8 cellular contexts compared by ENCODE assay signal in genomic region chr10:43395571-43396060, GRCh38. TPM values are rescaled to one million over a fixed set of nuclear protein-coding genes. Genes with fewer than 3 reads are reported as not detected.
DNase-seq lines count a peak whose midpoint lies in the region; ATAC-seq and TF ChIP-seq lines count a peak whose summit lies in the region.

No MANE protein-coding gene starts in this region.

- H3K9me3 Mint-ChIP-seq in chondrocyte (ENCODE audit: low read depth) = no peaks in the 10 kb centered on the region

- intact Hi-C loops in mucosa of descending colon (cut with DNase I, micrococcal nuclease) (no loop called here), uterus (cut with DNase I; ENCODE audit: low total_unique reads) (no loop called here)

- peaks cover 29% of the 10 kb centered on the region for H3K36me3 Mint-ChIP-seq in chondrocyte (ENCODE audit: low read depth)

- DNase-seq in SJSA1 (ENCODE audit: low read depth in 1 of 2, low spot score in 2 of 2) (no peak), chondrocyte (ENCODE audit: low spot score) (peak; percentile 77), mucosa of descending colon (peak in 1 of 3 donors; percentile 60), uterus (peak in 1 of 2 donors; percentile 21), NCI-H1694 (lab: John Stamatoyannopoulos, UW) (no peak), NCI-H187 treated with DMSO at 0.1 percent for 48 hours (lab: John Stamatoyannopoulos, UW) (no peak)

- H3K27ac ChIP-seq in SJSA1 (peak overlapping the region; percentile 95), uterus (peak overlapping the region; percentile 95 to 99)

- ATAC-seq in mucosa of descending colon (peak; percentile 0), GM21825 (IDR thresholded peaks at IDR 0.05; ENCODE audit: unreplicated experiment) (no peak)

- peaks cover 88% of the 10 kb centered on the region for H3K36me3 ChIP-seq in SJSA1
- peaks cover 9% of the 10 kb centered on the region for H3K36me3 ChIP-seq in mucosa of descending colon (ENCODE audit: low read depth)
- H3K36me3 ChIP-seq in uterus = no peaks in the 10 kb centered on the region

- H3K27me3 Mint-ChIP-seq in chondrocyte (ENCODE audit: low read depth) = no peaks in the 10 kb centered on the region

- H3K4me1 ChIP-seq in SJSA1 (replicated peaks) (peaks cover 55% of the 10 kb centered on the region), mucosa of descending colon (ENCODE audit: low read depth) (peaks cover 38% of the 10 kb centered on the region), uterus (peaks cover 9 to 12% of the 10 kb centered on the region in 2 donors)

- H3K4me3 Mint-ChIP-seq in chondrocyte (ENCODE audit: unreplicated experiment) = peak overlapping the region; percentile 90

- TF ChIP-seq CTCF in GM12875 (IDR thresholded peaks at IDR 0.05; ENCODE audit: borderline replicate concordance, insufficient read depth, low read depth, low read length) = no peak
- TF ChIP-seq CTCF in chondrocyte (IDR thresholded peaks at IDR 0.05) = no peak
- no peak for TF ChIP-seq CTCF in mucosa of descending colon (IDR thresholded peaks at IDR 0.05)
- TF ChIP-seq CTCF in uterus (IDR thresholded peaks at IDR 0.05) = no peak

- H3K9me3 ChIP-seq in SJSA1 (replicated peaks) = no peaks in the 10 kb centered on the region
- no peaks in the 10 kb centered on the region for H3K9me3 ChIP-seq in mucosa of descending colon
- H3K9me3 ChIP-seq in uterus = no peaks in the 10 kb centered on the region

- peak overlapping the region; percentile 94 for H3K27ac Mint-ChIP-seq in chondrocyte (ENCODE audit: unreplicated experiment)

- H3K4me3 ChIP-seq in GM12875 (ENCODE audit: low read depth, low read length) (peak overlapping the region; percentile 84), SJSA1 (peak overlapping the region; percentile 60), mucosa of descending colon (peak overlapping the region; percentile 35), uterus (peak overlapping the region; percentile 46 to 82)

- peaks cover 47% of the 10 kb centered on the region for H3K4me1 Mint-ChIP-seq in chondrocyte (ENCODE audit: low read depth)

- TF ChIP-seq POLR2A in uterus (IDR thresholded peaks at IDR 0.05) = no peak

- no peaks in the 10 kb centered on the region for H3K27me3 ChIP-seq in SJSA1 (replicated peaks)
- no peaks in the 10 kb centered on the region for H3K27me3 ChIP-seq in uterus

RNA-seq across cellular contexts. Expression of gene HNRNPF, which starts 13.4 kb away (rescaled TPM):
- 156 and 237 TPM in 2 replicates for total RNA-seq in SJSA1 (2014; rRNA removed; shearing (Covaris generic))
- total RNA-seq in chondrocyte (122 to 126 TPM (median 123 TPM) in 3 replicates), mucosa of descending colon (100 to 1,000 TPM; 212 to 229 (median 227) TPM), uterus (100 to 1,000 TPM in 2 of 4 donors, 10 to 100 TPM in 2; 86.2 to 211 (median 142) TPM)

RNA-seq across cellular contexts. Expression of gene FXYD4, which starts 24.2 kb away (rescaled TPM):
- total RNA-seq in SJSA1 (2014; rRNA removed; shearing (Covaris generic)) = not detected in 2 replicates
- total RNA-seq in chondrocyte (not detected in 3 replicates), mucosa of descending colon (not detected), uterus (not detected)

RNA-seq across cellular contexts. Expression of gene ZNF487, which starts 41.3 kb away (rescaled TPM):
- 2.4 and 3.9 TPM in 2 replicates for total RNA-seq in SJSA1 (2014; rRNA removed; shearing (Covaris generic))
- 2.1 to 2.7 TPM (median 2.6 TPM) in 3 replicates for total RNA-seq in chondrocyte
- total RNA-seq in mucosa of descending colon = 1 to 10 TPM; 4.2 to 7.6 (median 7.5) TPM
- total RNA-seq in uterus = 10 to 100 TPM; 15.0 to 22.8 (median 17.8) TPM
